In the genomic region with DNA sequence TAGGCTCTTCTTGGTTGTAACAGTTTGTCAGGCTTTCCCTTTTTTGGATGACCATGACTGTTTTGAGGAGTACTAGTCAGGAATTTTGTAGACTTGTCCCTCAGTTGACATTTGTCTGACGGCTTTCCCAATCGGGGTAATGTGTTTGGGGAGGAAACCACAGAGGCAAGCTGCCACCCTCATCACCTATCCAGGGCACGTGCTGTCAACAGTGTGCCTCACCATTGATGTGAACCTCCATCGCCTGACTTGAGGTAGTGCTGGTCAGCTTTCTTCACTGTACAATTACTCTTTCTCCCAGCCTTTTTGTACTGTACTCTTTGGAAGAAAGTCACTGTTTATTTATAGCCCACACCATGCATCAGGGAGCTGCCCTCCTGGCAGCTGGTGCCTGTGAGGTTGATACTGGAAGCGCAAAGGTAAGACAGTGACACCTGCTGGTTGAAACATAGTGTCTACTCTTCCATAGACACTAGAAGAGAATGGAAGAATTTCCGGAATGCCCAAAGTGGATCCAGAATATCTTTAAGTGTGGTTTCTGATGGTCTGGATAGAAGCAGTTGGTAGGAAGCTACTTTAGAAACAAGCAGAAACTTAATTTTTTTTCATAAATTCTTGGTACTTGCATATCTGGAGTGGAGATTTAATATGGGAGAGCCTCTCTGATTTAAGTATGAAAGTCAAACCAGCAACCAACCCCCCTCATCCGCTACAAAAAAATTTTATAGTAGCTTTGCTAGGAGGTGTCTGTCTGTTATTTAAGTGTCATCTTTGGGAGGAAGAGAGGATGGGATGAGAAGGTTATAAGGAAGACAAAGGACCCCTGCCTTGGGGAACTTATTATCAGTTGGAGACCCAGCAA, we compare ENCODE assay signal across 9 cellular contexts.
DNase-seq lines count a peak whose midpoint lies in the region; ATAC-seq and TF ChIP-seq lines count a peak whose summit lies in the region.
"Had no signal": no experiment of that assay in that cellular context is flagged by ENCODE, and none has a peak within 500 bp of the region (broad histone marks: within the 10 kb centered on the region; RNA-seq: fewer than 3 reads in every experiment).

No MANE protein-coding gene starts in this region.

- no TSS peak for BruUV-seq in PC-9 (replicated peaks; lab: Mats Ljungman, UMichigan)

- H3K4me3 Mint-ChIP-seq in CD4-positive, CD25-positive, alpha-beta regulatory T cell, result peak overlapping the region in 1 of 4 donors; percentile 7
- no peak overlapping the region for H3K4me3 Mint-ChIP-seq in nephron
- H3K4me3 Mint-ChIP-seq: T-helper 1 cell treated with Interleukin-12 subunit alpha and Interleukin-12 subunit beta and Interleukin-4 antibody, amounts not matched to agents 30 μg/mL and 1 μg/mL, for 36 hours had no signal

- no peaks in the 10 kb centered on the region for H3K27me3 ChIP-seq in CD4-positive, CD25-positive, alpha-beta regulatory T cell (ENCODE audit: control insufficient read depth, insufficient read depth, low read length)
- no peaks in the 10 kb centered on the region for H3K27me3 ChIP-seq in PC-9 (ENCODE audit: insufficient read depth, low read depth)

- peaks cover 0 to 14% (median 3%) of the 10 kb centered on the region in 4 donors for H3K4me1 Mint-ChIP-seq in CD4-positive, CD25-positive, alpha-beta regulatory T cell
- H3K4me1 Mint-ChIP-seq in nephron, result peaks cover 8% of the 10 kb centered on the region

- no peak overlapping the region for H3K4me2 ChIP-seq in PC-9

- H3K79me2 ChIP-seq in PC-9 (ENCODE audit: low read depth), result no peaks in the 10 kb centered on the region

- peak; percentile 80 for TF ChIP-seq CTCF in PC-9 (conservative IDR thresholded peaks at IDR 0.05)
- peak; percentile 84 for TF ChIP-seq CTCF in epithelial cell of esophagus (IDR thresholded peaks at IDR 0.05; ENCODE audit: insufficient read depth, low read depth, low read length, missing control alignments)
- peak; percentile 67 to 69 (median 68) for TF ChIP-seq CTCF in nephron (IDR thresholded peaks at IDR 0.05; ENCODE audit: unreplicated experiment in 3 of 3)

- in situ Hi-C loops in KBM-7 (cut with MboI; ENCODE audit: low pct_unique_long_range_greater_than_20kb, low sequenced_read_pairs), result no loop called here

- no peaks in the 10 kb centered on the region for H3K4me1 ChIP-seq in CD4-positive, CD25-positive, alpha-beta regulatory T cell (ENCODE audit: control insufficient read depth, insufficient read depth, low read length, poor library complexity, severe bottlenecking)
- no peaks in the 10 kb centered on the region for H3K4me1 ChIP-seq in PC-9 (replicated peaks; ENCODE audit: insufficient read depth)

- CTCF ChIA-PET in PC-9 (lab: Charles Lee), result interaction anchor here (0.6 to 1.2 kb wide), 4 partner anchors 11 to 885 kb away, joined by 3 to 5 read pairs (median 3); no protein-coding TSS in a partner anchor

- intact Hi-C loops in PC-9 (cut with micrococcal nuclease; ENCODE audit: unreplicated experiment), result loop anchor here (5.0 kb wide), 1 partner anchor 103 kb away; the partner anchor contains the start of gene INIP

- H2AFZ ChIP-seq in PC-9, result no peak overlapping the region

- H4K20me1 ChIP-seq in PC-9 (ENCODE audit: insufficient read depth), result peaks cover 4% of the 10 kb centered on the region; the same call in 1 of the 2 replicates

- no peak for ATAC-seq in CD4-positive, CD25-positive, alpha-beta regulatory T cell (ENCODE audit: low read depth in 2 of 2)
- ATAC-seq in GM18868 (IDR thresholded peaks at IDR 0.05; ENCODE audit: unreplicated experiment), result peak; percentile 72
- ATAC-seq in GM19035 (IDR thresholded peaks at IDR 0.05; ENCODE audit: unreplicated experiment), result no peak

- no peak overlapping the region for H3K4me3 ChIP-seq in CD4-positive, CD25-positive, alpha-beta regulatory T cell (ENCODE audit: low read depth, low read length)
- H3K4me3 ChIP-seq in PC-9 (no peak overlapping the region), epithelial cell of esophagus (ENCODE audit: low read length) (no peak overlapping the region)

- H3K9me3 ChIP-seq in CD4-positive, CD25-positive, alpha-beta regulatory T cell (ENCODE audit: control insufficient read depth in 2 of 2, low read length in 2 of 2), result no peaks in the 10 kb centered on the region
- H3K9me3 ChIP-seq in PC-9 (ENCODE audit: insufficient read depth, low read depth), result no peaks in the 10 kb centered on the region

- 0 out of 2 replicates have a peak, but pooled peaks cover 6% of the 10 kb centered on the region for H3F3A ChIP-seq in PC-9 (ENCODE audit: insufficient read depth, low read depth)

- H3K9me2 ChIP-seq in PC-9 (ENCODE audit: insufficient read depth), result no peaks in the 10 kb centered on the region

- H3K27ac ChIP-seq in CD4-positive, CD25-positive, alpha-beta regulatory T cell (ENCODE audit: insufficient read depth, low read length, poor library complexity, severe bottlenecking), result no peak overlapping the region
- no peak overlapping the region for H3K27ac ChIP-seq in PC-9

- H3K27ac Mint-ChIP-seq in CD4-positive, CD25-positive, alpha-beta regulatory T cell, result peak overlapping the region in 1 of 3 donors; percentile 20
- peak overlapping the region; percentile 29 to 64 (median 48) for H3K27ac Mint-ChIP-seq in nephron
- H3K27ac Mint-ChIP-seq: T-helper 1 cell treated with Interleukin-12 subunit alpha and Interleukin-12 subunit beta and Interleukin-4 antibody, amounts not matched to agents 30 μg/mL and 1 μg/mL, for 36 hours had no signal

- POLR2A ChIA-PET in PC-9 (lab: Charles Lee; ENCODE audit: unreplicated experiment), result no interaction called here

- peak in 2 of 3 donors; percentile 8 to 38 for DNase-seq in CD4-positive, CD25-positive, alpha-beta regulatory T cell
- peak; percentile 62 for DNase-seq in KBM-7
- DNase-seq in PC-9, result peak; percentile 20 to 65
- DNase-seq in epithelial cell of esophagus (ENCODE audit: low read depth), result peak; percentile 72
- no peak for DNase-seq in stimulated activated CD4-positive, alpha-beta T cell treated with anti-CD3 and anti-CD28 coated beads, Interleukin-2, amount 100 ng/mL, for 48 hours

- H3K36me3 ChIP-seq in CD4-positive, CD25-positive, alpha-beta regulatory T cell (ENCODE audit: control insufficient read depth, insufficient read depth, low read length), result peaks cover 6% of the 10 kb centered on the region
- H3K36me3 ChIP-seq in PC-9 (ENCODE audit: low read depth), result no peaks in the 10 kb centered on the region

- H3K9me3 Mint-ChIP-seq in CD4-positive, CD25-positive, alpha-beta regulatory T cell, result no peaks in the 10 kb centered on the region
- no peaks in the 10 kb centered on the region for H3K9me3 Mint-ChIP-seq in nephron
- H3K9me3 Mint-ChIP-seq: T-helper 1 cell treated with Interleukin-12 subunit alpha and Interleukin-12 subunit beta and Interleukin-4 antibody, amounts not matched to agents 30 μg/mL and 1 μg/mL, for 36 hours had no signal

- peaks cover 47% of the 10 kb centered on the region for H3K36me3 Mint-ChIP-seq in CD4-positive, CD25-positive, alpha-beta regulatory T cell
- peaks cover 20% of the 10 kb centered on the region for H3K36me3 Mint-ChIP-seq in nephron (ENCODE audit: low read depth)

- H3K27me3 Mint-ChIP-seq in CD4-positive, CD25-positive, alpha-beta regulatory T cell, result no peaks in the 10 kb centered on the region
- H3K27me3 Mint-ChIP-seq in nephron (ENCODE audit: low read depth), result no peaks in the 10 kb centered on the region

Comparison
In these comparisons a context has a peak if more than half of its experiments do, and no peak if none do; other contexts are left out.
1. DNase-seq: peak in CD4-positive, CD25-positive, alpha-beta regulatory T cell (2 of 3), KBM-7 (single experiment), PC-9 (2 of 2) and epithelial cell of esophagus (single experiment); none in stimulated activated CD4-positive, alpha-beta T cell treated with anti-CD3 and anti-CD28 coated beads, Interleukin-2, amount 100 ng/mL, for 48 hours (0 of 2).
2. Peak in every context shown above with its lines, with median percentiles within 50 percentile points of each other: CTCF ChIP-seq.